In the genomic region with DNA sequence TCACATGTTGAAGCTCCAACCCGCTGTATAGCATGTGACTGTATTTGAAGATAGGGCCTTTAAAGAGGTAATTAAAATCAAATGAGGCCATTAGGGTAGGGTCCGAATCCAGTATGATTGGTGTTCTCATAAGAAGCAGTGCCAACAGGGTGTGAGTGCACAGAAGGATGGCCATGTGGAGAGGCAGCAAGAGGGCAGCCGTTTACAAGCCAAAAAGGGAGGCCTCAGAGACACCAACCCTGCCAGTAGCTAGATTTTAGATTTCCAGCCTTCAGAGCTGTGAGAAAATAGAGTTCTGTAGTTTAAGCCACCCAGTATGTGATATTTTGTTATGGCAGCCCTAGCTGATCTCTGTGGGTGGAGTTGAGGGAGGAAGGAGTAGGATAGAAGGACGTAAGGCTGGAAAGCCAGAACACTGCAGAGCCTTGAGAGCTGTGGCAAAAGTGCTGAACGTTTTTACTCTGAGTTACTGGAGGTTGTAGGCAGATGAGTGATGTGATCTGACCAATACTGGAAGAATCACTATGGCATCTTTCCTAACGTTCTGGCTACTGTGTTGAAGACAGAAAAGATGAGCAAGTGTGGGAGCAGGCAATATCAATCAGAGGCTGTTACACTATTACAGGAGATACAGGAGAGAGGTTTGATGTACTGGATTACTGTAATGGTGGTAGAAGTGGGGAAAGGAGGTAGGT, we compare ENCODE assay signal across 1 cellular context.
TF ChIP-seq lines count a peak whose summit lies in the region.

No MANE protein-coding gene starts in this region.

TF ChIP-seq in WTC11, 78 proteins besides CTCF, POLR2A, EP300 and RAD21 (continued from another document):
- TF ChIP-seq, protein P1, sequence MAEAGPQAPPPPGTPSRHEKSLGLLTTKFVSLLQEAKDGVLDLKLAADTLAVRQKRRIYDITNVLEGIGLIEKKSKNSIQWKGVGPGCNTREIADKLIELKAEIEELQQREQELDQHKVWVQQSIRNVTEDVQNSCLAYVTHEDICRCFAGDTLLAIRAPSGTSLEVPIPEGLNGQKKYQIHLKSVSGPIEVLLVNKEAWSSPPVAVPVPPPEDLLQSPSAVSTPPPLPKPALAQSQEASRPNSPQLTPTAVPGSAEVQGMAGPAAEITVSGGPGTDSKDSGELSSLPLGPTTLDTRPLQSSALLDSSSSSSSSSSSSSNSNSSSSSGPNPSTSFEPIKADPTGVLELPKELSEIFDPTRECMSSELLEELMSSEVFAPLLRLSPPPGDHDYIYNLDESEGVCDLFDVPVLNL (CRISPR knock-in tag; IDR thresholded peaks at IDR 0.05; ENCODE audit: borderline replicate concordance, low read depth): no peak
- TF ChIP-seq ZNF396 (CRISPR knock-in tag; IDR thresholded peaks at IDR 0.05; ENCODE audit: borderline replicate concordance) (no peak), SMAD4 (CRISPR knock-in tag; IDR thresholded peaks at IDR 0.05) (no peak), HMGA2 (CRISPR knock-in tag; IDR thresholded peaks at IDR 0.05) (no peak)
